25 cellular contexts compared by ENCODE assay signal in the genomic region with DNA sequence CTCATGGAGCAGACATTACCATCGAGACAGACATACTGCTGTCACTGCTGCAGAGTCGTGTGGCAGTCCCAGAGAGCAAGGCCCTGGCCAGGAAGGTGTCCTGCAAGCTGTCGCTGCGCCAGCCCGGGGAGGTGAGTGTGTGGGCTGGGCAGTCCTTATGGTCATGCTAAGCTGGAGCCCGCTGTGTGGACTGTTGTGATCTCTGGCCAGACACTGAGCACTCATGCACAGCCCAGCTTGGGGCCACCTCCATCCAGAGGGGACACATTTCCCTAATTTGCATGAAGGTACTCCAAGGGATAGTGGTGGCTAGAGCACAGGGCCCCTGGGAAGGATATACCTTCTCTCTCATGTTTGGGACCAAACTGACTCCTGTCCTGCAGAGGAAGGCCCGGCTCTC. TPM values are rescaled to one million over a fixed set of nuclear protein-coding genes. Genes with fewer than 3 reads are reported as not detected.
"Had no signal": no experiment of that assay in that cellular context is flagged by ENCODE, and none has a peak within 500 bp of the region (broad histone marks: within the 10 kb centered on the region; RNA-seq: fewer than 3 reads in every experiment).

No MANE protein-coding gene starts in this region.

- H3K4me3 ChIP-seq: breast epithelium, MG63, SK-N-MC had no signal

- H3K27me3 Mint-ChIP-seq: activated CD4-positive, alpha-beta memory T cell treated with anti-CD3 and anti-CD28 coated beads, Interleukin-2, amount 10 ng/mL, durations not matched to agents 7 days and 5 days; activated CD4-positive, alpha-beta T cell treated with anti-CD3 and anti-CD28 coated beads for 36 hours; activated naive CD4-positive, alpha-beta T cell treated with anti-CD3 and anti-CD28 coated beads, Interleukin-2, amount 10 ng/mL, durations not matched to agents 7 days and 5 days; activated naive CD8-positive, alpha-beta T cell treated with anti-CD3 and anti-CD28 coated beads for 36 hours; activated T-helper 17 cell treated with anti-CD3 and anti-CD28 coated beads, Interleukin-2, amount 50 U/mL, for 72 hours had no signal

- H3K27me3 ChIP-seq: breast epithelium, MG63 had no signal

- H3K9me3 ChIP-seq: breast epithelium, MG63 had no signal

- H3K27ac ChIP-seq: breast epithelium, SK-N-MC, VCaP had no signal

- DNase-seq: activated CD4-positive, alpha-beta memory T cell treated with anti-CD3 and anti-CD28 coated beads, Interleukin-2, amount 10 ng/mL, durations not matched to agents 7 days and 5 days; activated CD4-positive, alpha-beta T cell treated with anti-CD3 and anti-CD28 coated beads for 36 hours; activated CD4-positive, alpha-beta T cell treated with anti-CD3 and anti-CD28 coated beads, Interleukin-2, amount 50 U/mL, for 1 hour; activated gamma-delta T cell; activated naive CD4-positive, alpha-beta T cell treated with anti-CD3 and anti-CD28 coated beads, Interleukin-2, amount 10 ng/mL, durations not matched to agents 7 days and 5 days; activated naive CD8-positive, alpha-beta T cell treated with anti-CD3 and anti-CD28 coated beads for 36 hours; activated T-cell treated with anti-CD3 and anti-CD28 coated beads for 4 hours; activated T-cell treated with anti-CD3 and anti-CD28 coated beads, Interleukin-2, amount 50 U/mL, for 48 hours; central memory CD4-positive, alpha-beta T cell; MG63; MV-4-11; NCI-H1092 treated with DMSO at 0.1 percent for 48 hours; NCI-H1436; NCI-H187; NCI-H2081 treated with DMSO at 0.1 percent for 48 hours; NCI-H446; NCI-H524; SIG-M5; T-helper 1 cell had no signal

- H3K9me3 Mint-ChIP-seq: activated CD4-positive, alpha-beta memory T cell treated with anti-CD3 and anti-CD28 coated beads, Interleukin-2, amount 10 ng/mL, durations not matched to agents 7 days and 5 days; activated naive CD4-positive, alpha-beta T cell treated with anti-CD3 and anti-CD28 coated beads, Interleukin-2, amount 10 ng/mL, durations not matched to agents 7 days and 5 days; activated naive CD8-positive, alpha-beta T cell treated with anti-CD3 and anti-CD28 coated beads for 36 hours; activated T-helper 17 cell treated with anti-CD3 and anti-CD28 coated beads, Interleukin-2, amount 50 U/mL, for 72 hours had no signal

- H3K4me1 ChIP-seq: breast epithelium had no signal

- H3K4me3 Mint-ChIP-seq: activated CD4-positive, alpha-beta memory T cell treated with anti-CD3 and anti-CD28 coated beads, Interleukin-2, amount 10 ng/mL, durations not matched to agents 7 days and 5 days; activated CD4-positive, alpha-beta T cell treated with anti-CD3 and anti-CD28 coated beads for 36 hours; activated naive CD4-positive, alpha-beta T cell treated with anti-CD3 and anti-CD28 coated beads, Interleukin-2, amount 10 ng/mL, durations not matched to agents 7 days and 5 days; activated naive CD8-positive, alpha-beta T cell treated with anti-CD3 and anti-CD28 coated beads for 36 hours; activated T-helper 17 cell treated with anti-CD3 and anti-CD28 coated beads, Interleukin-2, amount 50 U/mL, for 72 hours had no signal

- H3K4me1 Mint-ChIP-seq: activated CD4-positive, alpha-beta memory T cell treated with anti-CD3 and anti-CD28 coated beads, Interleukin-2, amount 10 ng/mL, durations not matched to agents 7 days and 5 days; activated CD4-positive, alpha-beta T cell treated with anti-CD3 and anti-CD28 coated beads for 36 hours; activated naive CD4-positive, alpha-beta T cell treated with anti-CD3 and anti-CD28 coated beads, Interleukin-2, amount 10 ng/mL, durations not matched to agents 7 days and 5 days; activated naive CD8-positive, alpha-beta T cell treated with anti-CD3 and anti-CD28 coated beads for 36 hours; activated T-helper 17 cell treated with anti-CD3 and anti-CD28 coated beads, Interleukin-2, amount 50 U/mL, for 72 hours had no signal

- ATAC-seq: activated CD4-positive, alpha-beta T cell treated with anti-CD3 and anti-CD28 coated beads for 36 hours; activated T-helper 17 cell treated with anti-CD3 and anti-CD28 coated beads, Interleukin-2, amount 50 U/mL, for 72 hours had no signal

- H3K36me3 Mint-ChIP-seq: activated naive CD4-positive, alpha-beta T cell treated with anti-CD3 and anti-CD28 coated beads, Interleukin-2, amount 10 ng/mL, durations not matched to agents 7 days and 5 days; activated naive CD8-positive, alpha-beta T cell treated with anti-CD3 and anti-CD28 coated beads for 36 hours had no signal

- FAIRE-seq: RCC 7860 had no signal

- H3K36me3 ChIP-seq: breast epithelium, MG63 had no signal

- H3K27ac Mint-ChIP-seq: activated CD4-positive, alpha-beta memory T cell treated with anti-CD3 and anti-CD28 coated beads, Interleukin-2, amount 10 ng/mL, durations not matched to agents 7 days and 5 days; activated CD4-positive, alpha-beta T cell treated with anti-CD3 and anti-CD28 coated beads for 36 hours; activated naive CD4-positive, alpha-beta T cell treated with anti-CD3 and anti-CD28 coated beads, Interleukin-2, amount 10 ng/mL, durations not matched to agents 7 days and 5 days; activated naive CD8-positive, alpha-beta T cell treated with anti-CD3 and anti-CD28 coated beads for 36 hours; activated T-helper 17 cell treated with anti-CD3 and anti-CD28 coated beads, Interleukin-2, amount 50 U/mL, for 72 hours had no signal

RNA-seq across cellular contexts. Expression of gene ANKK1, which starts 9.6 kb away (rescaled TPM):
- total RNA-seq: activated CD4-positive, alpha-beta memory T cell treated with anti-CD3 and anti-CD28 coated beads, Interleukin-2, amount 10 ng/mL, durations not matched to agents 7 days and 5 days; T-helper 2 cell treated with Interferon-gamma antibody and Interleukin-4, amounts not matched to agents 100 ng/mL and 5 ng/mL, for 36 hours had no signal
